26 cellular contexts compared by ENCODE assay signal in the genomic region with DNA sequence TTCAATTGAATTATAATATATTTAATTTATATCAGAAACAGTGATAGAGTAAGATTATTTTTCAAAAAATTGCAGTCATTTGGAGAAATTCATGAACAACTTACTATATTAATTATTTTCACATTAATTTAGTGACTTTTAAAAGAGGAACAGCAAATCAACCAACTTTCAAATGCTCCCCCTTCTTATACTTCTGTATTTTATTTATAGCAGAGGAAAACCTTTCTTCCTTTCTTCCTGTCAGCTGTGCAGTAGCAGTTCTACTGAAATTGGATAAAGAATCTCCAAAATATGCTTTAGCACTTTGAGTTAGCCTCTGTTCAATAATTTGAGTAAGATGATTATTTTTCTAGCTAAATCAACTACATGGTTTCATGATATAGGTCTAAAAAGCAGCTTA.
DNase-seq lines count a peak whose midpoint lies in the region; ATAC-seq and TF ChIP-seq lines count a peak whose summit lies in the region.
"Had no signal": no experiment of that assay in that cellular context is flagged by ENCODE, and none has a peak within 500 bp of the region (broad histone marks: within the 10 kb centered on the region; RNA-seq: fewer than 3 reads in every experiment).

No MANE protein-coding gene starts in this region.

- H3K27me3 ChIP-seq in DOHH2 (ENCODE audit: control insufficient read depth, low read length) (no peaks in the 10 kb centered on the region), MM.1S (replicated peaks; ENCODE audit: insufficient read depth, low read length) (no peaks in the 10 kb centered on the region)
- H3K27me3 ChIP-seq: ascending aorta, Peyer's patch had no signal

- H3K9me2 ChIP-seq in DOHH2 (replicated peaks; ENCODE audit: control insufficient read depth, low read length) (no peaks in the 10 kb centered on the region), MM.1S (replicated peaks; ENCODE audit: insufficient read depth, low read length) (no peaks in the 10 kb centered on the region)

- peaks cover 7% of the 10 kb centered on the region for H3K36me3 Mint-ChIP-seq in memory B cell
- H3K36me3 Mint-ChIP-seq: activated naive CD4-positive, alpha-beta T cell treated with anti-CD3 and anti-CD28 coated beads, Interleukin-2, amount 50 U/mL, for 72 hours; CD4-positive, alpha-beta memory T cell had no signal

- peaks cover 10% of the 10 kb centered on the region for H3K9me3 Mint-ChIP-seq in memory B cell

- H3K27me3 Mint-ChIP-seq in memory B cell: no peaks in the 10 kb centered on the region

- H3K9ac ChIP-seq in MM.1S (ENCODE audit: low read length): no peak overlapping the region

- peaks cover 28% of the 10 kb centered on the region for H3K4me1 ChIP-seq in DOHH2 (ENCODE audit: control insufficient read depth, low read length)
- no peaks in the 10 kb centered on the region for H3K4me1 ChIP-seq in MM.1S (ENCODE audit: low read length)
- H3K4me1 ChIP-seq: Peyer's patch had no signal

- TF ChIP-seq CTCF in DOHH2 (IDR thresholded peaks at IDR 0.05; ENCODE audit: low read depth, low read length, poor library complexity, severe bottlenecking): no peak
- no peak for TF ChIP-seq CTCF in MM.1S (IDR thresholded peaks at IDR 0.05; ENCODE audit: low read length)

- H3K4me3 Mint-ChIP-seq in memory B cell: peak overlapping the region; percentile 67
- H3K4me3 Mint-ChIP-seq: CD4-positive, alpha-beta memory T cell; nephron progenitor cell had no signal

- H3K9me3 ChIP-seq in DOHH2 (ENCODE audit: control insufficient read depth, insufficient read depth, low read length) (peaks cover 8% of the 10 kb centered on the region; the same call in 1 of the 2 replicates), MM.1S (replicated peaks; ENCODE audit: insufficient read depth, low read length) (no peaks in the 10 kb centered on the region)
- H3K9me3 ChIP-seq: mucosa of descending colon, Peyer's patch had no signal

- H4K20me1 ChIP-seq in DOHH2 (ENCODE audit: control insufficient read depth, insufficient read depth, low read depth, low read length): no peaks in the 10 kb centered on the region
- no peaks in the 10 kb centered on the region for H4K20me1 ChIP-seq in MM.1S (ENCODE audit: insufficient read depth, low read length)

- peak overlapping the region; percentile 26 for H3K27ac Mint-ChIP-seq in memory B cell
- H3K27ac Mint-ChIP-seq: activated naive CD4-positive, alpha-beta T cell treated with anti-CD3 and anti-CD28 coated beads, Interleukin-2, amount 50 U/mL, for 72 hours; CD4-positive, alpha-beta memory T cell; nephron progenitor cell had no signal

- H3F3A ChIP-seq in DOHH2 (ENCODE audit: control insufficient read depth, insufficient read depth) (0 out of 2 replicates have a peak, but pooled peaks cover 2% of the 10 kb centered on the region), MM.1S (ENCODE audit: insufficient read depth, low read length) (no peaks in the 10 kb centered on the region)

- ATAC-seq in memory B cell (ENCODE audit: low read depth): peak; percentile 82
- ATAC-seq: activated naive CD4-positive, alpha-beta T cell treated with anti-CD3 and anti-CD28 coated beads, Interleukin-2, amount 50 U/mL, for 72 hours; HepG2; mucosa of descending colon; sciatic nerve had no signal

- no peaks in the 10 kb centered on the region for H3K36me3 ChIP-seq in DOHH2 (ENCODE audit: control insufficient read depth, low read length)
- H3K36me3 ChIP-seq in MM.1S (replicated peaks; ENCODE audit: insufficient read depth, low read length): no peaks in the 10 kb centered on the region
- H3K36me3 ChIP-seq: ascending aorta, Peyer's patch, WERI-Rb-1 had no signal

- H3K27ac ChIP-seq in DOHH2 (ENCODE audit: low read depth, low read length) (peak overlapping the region; percentile 39), MM.1S (ENCODE audit: low read length) (no peak overlapping the region)
- H3K27ac ChIP-seq: ascending aorta, Peyer's patch, WERI-Rb-1 had no signal

- DNase-seq in MM.1S (no peak), RPMI8226 (peak; percentile 10), memory B cell (ENCODE audit: low spot score in 2 of 2) (no peak), LoVo (ENCODE audit: low spot score) (no peak), activated gamma-delta T cell treated with Interleukin-2 at 50 U/mL for 16 hours (no peak)
- no peak for DNase-seq in stimulated activated naive CD4-positive, alpha-beta T cell (lab: John Stamatoyannopoulos, UW)
- no peak for DNase-seq in activated T-cell treated with anti-CD3 and anti-CD28 coated beads, Interleukin-2, amount 50 U/mL, for 48 hours
- DNase-seq: activated CD4-positive, alpha-beta T cell treated with anti-CD3 and anti-CD28 coated beads, Interleukin-2, amount 50 U/mL, for 1 hour; caudate nucleus; CD4-positive, alpha-beta memory T cell; DMS153; mucosa of descending colon; NCI-H1436; NCI-H2107; NCI-H446; NCI-H82; nephron progenitor cell; Peyer's patch; T-helper 2 cell; trophoblast cell; WERI-Rb-1 had no signal

- no peaks in the 10 kb centered on the region for H3K79me2 ChIP-seq in DOHH2 (ENCODE audit: control insufficient read depth, low read length)
- H3K79me2 ChIP-seq in MM.1S (ENCODE audit: low read length): no peaks in the 10 kb centered on the region

- H2AFZ ChIP-seq in MM.1S (ENCODE audit: low read length): no peak overlapping the region

- peak overlapping the region; percentile 35 for H3K4me3 ChIP-seq in DOHH2 (ENCODE audit: low read length)
- H3K4me3 ChIP-seq in MM.1S (ENCODE audit: low read length): no peak overlapping the region
- H3K4me3 ChIP-seq: ascending aorta, mucosa of descending colon, Peyer's patch had no signal

- peaks cover 28% of the 10 kb centered on the region for H3K4me1 Mint-ChIP-seq in memory B cell
- H3K4me1 Mint-ChIP-seq: CD4-positive, alpha-beta memory T cell; nephron progenitor cell had no signal

- peak overlapping the region; percentile 57 for H3K4me2 ChIP-seq in DOHH2 (ENCODE audit: low read length)
- H3K4me2 ChIP-seq in MM.1S (ENCODE audit: low read depth, low read length): peak overlapping the region; percentile 10; the same call in 1 of the 2 replicates
